ENCODE assay signal across 16 cellular contexts in the genomic region with DNA sequence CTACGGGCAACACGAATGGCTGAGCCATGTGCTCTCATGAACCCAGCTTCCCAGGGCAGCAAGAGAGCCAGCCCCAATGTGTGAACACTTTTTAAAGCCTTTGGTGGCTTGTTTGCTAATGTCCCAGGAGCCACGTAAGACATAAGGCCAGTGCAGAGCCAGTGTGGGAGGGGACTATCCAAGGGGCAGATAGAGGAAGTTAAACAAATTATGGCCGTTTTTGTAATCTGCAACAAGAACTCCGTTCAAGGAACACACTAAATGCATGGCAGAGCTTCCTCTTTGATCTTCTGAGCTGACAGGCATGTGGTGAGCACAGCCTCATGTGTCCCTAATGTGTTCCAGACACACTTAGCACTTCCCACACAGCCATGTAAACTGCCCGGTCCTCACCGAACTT.
"Had no signal": no experiment of that assay in that cellular context is flagged by ENCODE, and none has a peak within 500 bp of the region (broad histone marks: within the 10 kb centered on the region; RNA-seq: fewer than 3 reads in every experiment).

No MANE protein-coding gene starts in this region.

- H3K9me3 Mint-ChIP-seq: activated CD4-positive, alpha-beta T cell treated with anti-CD3 and anti-CD28 coated beads, Interleukin-2, amount 10 ng/mL, durations not matched to agents 24 days and 14 days; activated naive CD4-positive, alpha-beta T cell treated with anti-CD3 and anti-CD28 coated beads, Interleukin-2, amount 10 ng/mL, durations not matched to agents 7 days and 5 days; activated T-helper 17 cell treated with anti-CD3 and anti-CD28 coated beads, Interleukin-2, amount 50 U/mL, for 72 hours; T-helper 2 cell treated with Interferon-gamma antibody and Interleukin-4, amounts not matched to agents 5 μg/mL and 100 μg/mL, for 36 hours had no signal

- DNase-seq: activated CD4-positive, alpha-beta T cell treated with anti-CD3 and anti-CD28 coated beads, Interleukin-2, amount 10 ng/mL, durations not matched to agents 24 days and 14 days; activated naive CD4-positive, alpha-beta T cell treated with anti-CD3 and anti-CD28 coated beads, Interleukin-2, amount 10 ng/mL, durations not matched to agents 7 days and 5 days; caudate nucleus; effector CD8-positive, alpha-beta T cell; islet precursor cell; left ventricle myocardium superior; mesenchymal stem cell; psoas muscle; stimulated activated CD4-positive, alpha-beta T cell treated with anti-CD3 and anti-CD28 coated beads, Interleukin-12 subunit alpha, Interleukin-12 subunit beta, amount 100 ng/mL, for 4 hours; stimulated activated naive CD4-positive, alpha-beta T cell treated with Interleukin-2 at 50 U/mL for 16 hours; trophoblast cell had no signal

- ATAC-seq: activated T-helper 17 cell treated with anti-CD3 and anti-CD28 coated beads, Interleukin-2, amount 50 U/mL, for 72 hours; gastroesophageal sphincter; left ventricle myocardium superior; psoas muscle had no signal

- H3K36me3 ChIP-seq: gastroesophageal sphincter had no signal

- H3K4me3 Mint-ChIP-seq: activated CD4-positive, alpha-beta T cell treated with anti-CD3 and anti-CD28 coated beads, Interleukin-2, amount 10 ng/mL, durations not matched to agents 24 days and 14 days; activated naive CD4-positive, alpha-beta T cell treated with anti-CD3 and anti-CD28 coated beads, Interleukin-2, amount 10 ng/mL, durations not matched to agents 7 days and 5 days; activated T-helper 17 cell treated with anti-CD3 and anti-CD28 coated beads, Interleukin-2, amount 50 U/mL, for 72 hours; nephron; T-helper 2 cell treated with Interferon-gamma antibody and Interleukin-4, amounts not matched to agents 5 μg/mL and 100 μg/mL, for 36 hours had no signal

- H3K27ac Mint-ChIP-seq: activated CD4-positive, alpha-beta T cell treated with anti-CD3 and anti-CD28 coated beads, Interleukin-2, amount 10 ng/mL, durations not matched to agents 24 days and 14 days; activated naive CD4-positive, alpha-beta T cell treated with anti-CD3 and anti-CD28 coated beads, Interleukin-2, amount 10 ng/mL, durations not matched to agents 7 days and 5 days; activated T-helper 17 cell treated with anti-CD3 and anti-CD28 coated beads, Interleukin-2, amount 50 U/mL, for 72 hours; nephron; T-helper 2 cell treated with Interferon-gamma antibody and Interleukin-4, amounts not matched to agents 5 μg/mL and 100 μg/mL, for 36 hours had no signal

- H3K4me3 ChIP-seq: coronary artery, gastroesophageal sphincter, psoas muscle had no signal

- H3K27me3 Mint-ChIP-seq: activated CD4-positive, alpha-beta T cell treated with anti-CD3 and anti-CD28 coated beads, Interleukin-2, amount 10 ng/mL, durations not matched to agents 24 days and 14 days; activated naive CD4-positive, alpha-beta T cell treated with anti-CD3 and anti-CD28 coated beads, Interleukin-2, amount 10 ng/mL, durations not matched to agents 7 days and 5 days; activated T-helper 17 cell treated with anti-CD3 and anti-CD28 coated beads, Interleukin-2, amount 50 U/mL, for 72 hours had no signal

- H3K36me3 Mint-ChIP-seq: activated naive CD4-positive, alpha-beta T cell treated with anti-CD3 and anti-CD28 coated beads, Interleukin-2, amount 10 ng/mL, durations not matched to agents 7 days and 5 days had no signal

- H3K4me1 Mint-ChIP-seq: activated CD4-positive, alpha-beta T cell treated with anti-CD3 and anti-CD28 coated beads, Interleukin-2, amount 10 ng/mL, durations not matched to agents 24 days and 14 days; activated naive CD4-positive, alpha-beta T cell treated with anti-CD3 and anti-CD28 coated beads, Interleukin-2, amount 10 ng/mL, durations not matched to agents 7 days and 5 days; activated T-helper 17 cell treated with anti-CD3 and anti-CD28 coated beads, Interleukin-2, amount 50 U/mL, for 72 hours; nephron had no signal

- H3K4me1 ChIP-seq: gastroesophageal sphincter, psoas muscle had no signal

- H3K27ac ChIP-seq: coronary artery, gastroesophageal sphincter, psoas muscle had no signal
